ENCODE assay signal across 23 cellular contexts in genomic region chr15:69876030-69876429, GRCh38.
A peak's percentile ranks its signal among the peaks of the same experiment; 100 is the strongest.
DNase-seq lines count a peak whose midpoint lies in the region; ATAC-seq and TF ChIP-seq lines count a peak whose summit lies in the region.
"Had no signal": no experiment of that assay in that cellular context is flagged by ENCODE, and none has a peak within 500 bp of the region (broad histone marks: within the 10 kb centered on the region; RNA-seq: fewer than 3 reads in every experiment).

No MANE protein-coding gene starts in this region.

- peaks cover 34% of the 10 kb centered on the region for H3K4me1 Mint-ChIP-seq in nephron

- no peak for TF ChIP-seq POLR2A in spleen (IDR thresholded peaks at IDR 0.05)

- peaks cover 41% of the 10 kb centered on the region for H3K27me3 Mint-ChIP-seq in nephron (ENCODE audit: low read depth)
- H3K27me3 Mint-ChIP-seq: CD4-positive, alpha-beta T cell had no signal

- 88 to 96% (median 90%) methylated on average over 12 to 14 of the region's 14 CpGs for WGBS in spleen, 5 donors

- H3K9me3 ChIP-seq in left ventricle myocardium inferior (replicated peaks) (peaks cover 31% of the 10 kb centered on the region), SK-N-MC (ENCODE audit: low read depth, low read length) (no peaks in the 10 kb centered on the region), spleen (peaks cover 0 to 25% (median 21%) of the 10 kb centered on the region in 8 donors)

- intact Hi-C loops in left ventricle myocardium superior (cut with micrococcal nuclease) = no loop called here
- intact Hi-C loops in left ventricle myocardium inferior (cut with micrococcal nuclease) = no loop called here
- intact Hi-C loops in spleen (cut with DNase I; ENCODE audit: low total_unique reads) = no loop called here

- H3K9me3 Mint-ChIP-seq in nephron = peaks cover 31% of the 10 kb centered on the region

- H3K9ac ChIP-seq in SK-N-MC (ENCODE audit: insufficient read length) = no peak overlapping the region
- H3K9ac ChIP-seq: BLaER1 had no signal

- DNase-seq in left ventricle myocardium superior = peak; percentile 29
- DNase-seq in left ventricle myocardium inferior = no peak
- no peak for DNase-seq in SK-N-MC (ENCODE audit: low read depth, low spot score)
- peak; percentile 51 for DNase-seq in spleen
- DNase-seq: CD4-positive, alpha-beta T cell; COR-L47; DMS79; H7; HFFc6; NCI-H1105 treated with DMSO at 0.1 percent for 48 hours; NCI-H1694; NCI-H2081; NCI-H2171; NCI-H446; NCI-H526; PC-9 had no signal

- H3K36me3 Mint-ChIP-seq in nephron (ENCODE audit: low read depth) = peaks cover 9% of the 10 kb centered on the region

- H3K36me3 ChIP-seq in left ventricle myocardium inferior (no peaks in the 10 kb centered on the region), SK-N-MC (ENCODE audit: insufficient read depth, low read length) (no peaks in the 10 kb centered on the region), spleen (no peaks in the 10 kb centered on the region)
- H3K36me3 ChIP-seq: BLaER1 had no signal

- H3K4me1 ChIP-seq in left ventricle myocardium inferior = no peaks in the 10 kb centered on the region
- peaks cover 0 to 7% (median 4%) of the 10 kb centered on the region in 6 donors for H3K4me1 ChIP-seq in spleen
- H3K4me1 ChIP-seq: A549 had no signal

- H3K27me3 ChIP-seq in left ventricle myocardium inferior (ENCODE audit: low read depth) = peaks cover 63% of the 10 kb centered on the region
- peaks cover 0 to 19% (median 0%) of the 10 kb centered on the region in 7 donors for H3K27me3 ChIP-seq in spleen (replicated peaks in 1 of 7)
- H3K27me3 ChIP-seq: BLaER1 had no signal

- ATAC-seq in left ventricle myocardium superior = no peak
- no peak for ATAC-seq in HG03175 (IDR thresholded peaks at IDR 0.05; ENCODE audit: unreplicated experiment)
- no peak for ATAC-seq in HG03469 (IDR thresholded peaks at IDR 0.05; ENCODE audit: unreplicated experiment)
- ATAC-seq in GM18873 (IDR thresholded peaks at IDR 0.05; ENCODE audit: low FRiP score, unreplicated experiment) = no peak
- ATAC-seq: A549 had no signal

- H3K4me3 Mint-ChIP-seq in nephron = peak overlapping the region in 1 of 3 experiments; percentile 31
- H3K4me3 Mint-ChIP-seq: CD4-positive, alpha-beta T cell; HFFc6 had no signal

- H3K27ac ChIP-seq in left ventricle myocardium inferior (replicated peaks) = no peak overlapping the region
- no peak overlapping the region for H3K27ac ChIP-seq in SK-N-MC
- no peak overlapping the region for H3K27ac ChIP-seq in spleen
- H3K27ac ChIP-seq: A549, BLaER1, PC-9, RWPE1 had no signal

- no peak for TF ChIP-seq CTCF in left ventricle myocardium inferior (IDR thresholded peaks at IDR 0.05; ENCODE audit: borderline replicate concordance)
- TF ChIP-seq CTCF in nephron (IDR thresholded peaks at IDR 0.05; ENCODE audit: unreplicated experiment in 3 of 3) = no peak
- TF ChIP-seq CTCF in spleen (IDR thresholded peaks at IDR 0.05 in 8 of 11, conservative IDR thresholded peaks at IDR 0.05 in 3 of 11) = no peak

- no peak overlapping the region for H3K4me3 ChIP-seq in left ventricle myocardium inferior
- peak overlapping the region; percentile 73 for H3K4me3 ChIP-seq in SK-N-MC
- H3K4me3 ChIP-seq in spleen = no peak overlapping the region
- H3K4me3 ChIP-seq: A549, BLaER1, PC-9 had no signal

- peak overlapping the region in 2 of 3 experiments; percentile 67 to 71 for H3K27ac Mint-ChIP-seq in nephron
- H3K27ac Mint-ChIP-seq: CD4-positive, alpha-beta T cell; HFFc6 had no signal

Comparison
In these comparisons a context has a peak if more than half of its experiments do, and no peak if none do; other contexts are left out.
1. DNase-seq: peak in left ventricle myocardium superior (single experiment) and spleen (single experiment); none in left ventricle myocardium inferior (single experiment) and SK-N-MC (single experiment).